Comparison of ENCODE assay signal across 27 cellular contexts in genomic region chr9:16028516-16028915, GRCh38.
DNase-seq lines count a peak whose midpoint lies in the region; ATAC-seq, FAIRE-seq and TF ChIP-seq lines count a peak whose summit lies in the region.
"Had no signal": no experiment of that assay in that cellular context is flagged by ENCODE, and none has a peak within 500 bp of the region (broad histone marks: within the 10 kb centered on the region; RNA-seq: fewer than 3 reads in every experiment).

No MANE protein-coding gene starts in this region.

- H3K4me1 ChIP-seq in PC-3 (ENCODE audit: insufficient read depth, low read length): peaks cover 46% of the 10 kb centered on the region
- H3K4me1 ChIP-seq in trophoblast cell (ENCODE audit: control insufficient read depth in 1 of 2, insufficient read depth in 2 of 2, low read length in 2 of 2): no peaks in the 10 kb centered on the region
- no peaks in the 10 kb centered on the region for H3K4me1 ChIP-seq in small intestine (ENCODE audit: control insufficient read depth in 2 of 2, insufficient read depth in 1 of 2, low read depth in 1 of 2, low read length in 1 of 2)
- H3K4me1 ChIP-seq: HAP-1, upper lobe of left lung had no signal

- H2AK5ac ChIP-seq in trophoblast cell (ENCODE audit: low read length): no peak overlapping the region

- TF ChIP-seq CTCF in PC-3 (conservative IDR thresholded peaks at IDR 0.05; ENCODE audit: low read depth, low read length): no peak
- peak; percentile 25 for TF ChIP-seq CTCF in choroid plexus epithelial cell (conservative IDR thresholded peaks at IDR 0.05; ENCODE audit: low read depth, low read length)

- no peak for FAIRE-seq in small intestine (lab: Jason Lieb, UNC)
- FAIRE-seq: GM12878, keratinocyte had no signal

- H3K4ac ChIP-seq in trophoblast cell (ENCODE audit: low read depth, low read length): no peak overlapping the region

- H2BK5ac ChIP-seq in trophoblast cell (ENCODE audit: low read depth, low read length, poor library complexity): no peak overlapping the region

- no peak overlapping the region for H2BK120ac ChIP-seq in trophoblast cell (ENCODE audit: insufficient read depth, low read length, poor library complexity)

- POLR2A ChIA-PET in PC-3 (lab: Charles Lee; ENCODE audit: unreplicated experiment): no interaction called here

- H2AFZ ChIP-seq in PC-3 (ENCODE audit: low read length): no peak overlapping the region; the same call in 1 of the 2 replicates
- no peak overlapping the region for H2AFZ ChIP-seq in trophoblast cell (ENCODE audit: insufficient read depth, low read length, poor library complexity)

- no peaks in the 10 kb centered on the region for H4K20me1 ChIP-seq in PC-3 (ENCODE audit: low read length)

- no peak overlapping the region for H4K12ac ChIP-seq in trophoblast cell (ENCODE audit: low read depth, low read length)

- H3K14ac ChIP-seq in trophoblast cell (ENCODE audit: low read length): no peak overlapping the region

- H3K4me2 ChIP-seq in PC-3 (ENCODE audit: low read length) (no peak overlapping the region), trophoblast cell (ENCODE audit: low read length) (no peak overlapping the region)

- intact Hi-C loops in PC-3 (cut with micrococcal nuclease): no loop called here

- no peak overlapping the region for H3K9ac ChIP-seq in PC-3 (ENCODE audit: low read length)
- no peak overlapping the region for H3K9ac ChIP-seq in trophoblast cell (ENCODE audit: low read length)

- no peaks in the 10 kb centered on the region for H3F3A ChIP-seq in PC-3 (ENCODE audit: low read length, unreplicated experiment)

- no peak overlapping the region for H2BK12ac ChIP-seq in trophoblast cell (ENCODE audit: low read length)

- WGBS in trophoblast cell (ENCODE audit: extremely low coverage, insufficient coverage, insufficient read length): no CpG with 5 or more reads among the region's 2 CpGs
- WGBS in small intestine, 3 donors: 53 to 63% (median 60%) methylated on average over 2 of the region's 2 CpGs

- H4K91ac ChIP-seq in trophoblast cell (ENCODE audit: low read depth, low read length): no peak overlapping the region

- H3K36me3 ChIP-seq in PC-3 (ENCODE audit: low read depth, low read length) (no peaks in the 10 kb centered on the region), trophoblast cell (ENCODE audit: control insufficient read depth in 1 of 2, insufficient read depth in 2 of 2, low read length in 2 of 2) (no peaks in the 10 kb centered on the region), small intestine (ENCODE audit: control insufficient read depth in 2 of 2, insufficient read depth in 2 of 2, low read length in 2 of 2) (no peaks in the 10 kb centered on the region)
- H3K36me3 ChIP-seq: HAP-1, upper lobe of left lung, WERI-Rb-1 had no signal

- H3K27me3 ChIP-seq in PC-3 (ENCODE audit: low read length) (no peaks in the 10 kb centered on the region), trophoblast cell (ENCODE audit: insufficient read depth, low read length) (no peaks in the 10 kb centered on the region), small intestine (ENCODE audit: control insufficient read depth in 2 of 2, insufficient read depth in 2 of 2, low read length in 2 of 2) (peaks cover 0 to 1% of the 10 kb centered on the region in 2 donors)
- H3K27me3 ChIP-seq: foreskin keratinocyte, upper lobe of left lung had no signal

- H3K27ac ChIP-seq in PC-3 (ENCODE audit: low read length): peak overlapping the region; percentile 96
- H3K27ac ChIP-seq in trophoblast cell (ENCODE audit: low read depth, low read length): no peak overlapping the region
- H3K27ac ChIP-seq in small intestine (ENCODE audit: low read depth in 1 of 2, low read length in 1 of 2): no peak overlapping the region
- H3K27ac ChIP-seq: foreskin keratinocyte, HL-60, skin epidermis, upper lobe of left lung, WERI-Rb-1 had no signal

- no peak for ATAC-seq in PC-3
- no peak for ATAC-seq in HG03520 (IDR thresholded peaks at IDR 0.05; ENCODE audit: unreplicated experiment)
- ATAC-seq: foreskin keratinocyte; GM12878; natural killer cell treated with Interleukin-12 subunit alpha and Interleukin-12 subunit beta and Interleukin-15 and Interleukin-18, amount 100 ng/mL, for 72 hours had no signal

- CTCF ChIA-PET in PC-3 (lab: Charles Lee): no interaction called here

- no peaks in the 10 kb centered on the region for H3K9me3 ChIP-seq in PC-3 (ENCODE audit: low read length)
- H3K9me3 ChIP-seq in trophoblast cell (ENCODE audit: insufficient read depth, low read depth, low read length): no peaks in the 10 kb centered on the region
- no peaks in the 10 kb centered on the region for H3K9me3 ChIP-seq in small intestine (ENCODE audit: control insufficient read depth, low read depth)
- H3K9me3 ChIP-seq: HAP-1, upper lobe of left lung had no signal

- H3K9me2 ChIP-seq in PC-3 (replicated peaks; ENCODE audit: low read length): no peaks in the 10 kb centered on the region

- H4K8ac ChIP-seq in trophoblast cell (ENCODE audit: low read depth, low read length): no peak overlapping the region

- no peak overlapping the region for H3K18ac ChIP-seq in trophoblast cell (ENCODE audit: low read length)

- DNase-seq in ELR (ENCODE audit: low read depth) (peak; percentile 41), PC-3 (no peak), choroid plexus epithelial cell (ENCODE audit: low read depth) (peak; percentile 55), trophoblast cell (peak; percentile 87 to 90), NCI-H2171 treated with DMSO at 0.1 percent for 48 hours (lab: John Stamatoyannopoulos, UW) (no peak), small intestine (no peak)
- DNase-seq: activated CD4-positive, alpha-beta T cell treated with anti-CD3 and anti-CD28 coated beads, Interleukin-2, amount 50 U/mL, for 4 hours; activated naive CD4-positive, alpha-beta T cell; aorta; endodermal cell; foreskin keratinocyte; GF-D8; hypothalamus; NCI-H1048; NCI-H2029; NCI-H446 treated with DMSO at 0.1 percent for 48 hours; Right ventricle myocardium superior; stimulated activated CD4-positive, alpha-beta T cell treated with anti-CD3 and anti-CD28 coated beads, Interleukin-2, amount 100 ng/mL, for 48 hours; upper lobe of left lung; WERI-Rb-1 had no signal

- no TSS peak for BruUV-seq in PC-3 (replicated peaks; lab: Mats Ljungman, UMichigan)

- no peaks in the 10 kb centered on the region for H3K79me2 ChIP-seq in PC-3 (ENCODE audit: low read length)
- H3K79me2 ChIP-seq in trophoblast cell (ENCODE audit: control insufficient read depth, insufficient read depth, low read length, poor library complexity): no peaks in the 10 kb centered on the region

- H3K23ac ChIP-seq in trophoblast cell (ENCODE audit: low read length): no peak overlapping the region

- H3K4me3 ChIP-seq in PC-3 (ENCODE audit: low read length) (no peak overlapping the region), choroid plexus epithelial cell (ENCODE audit: low read depth, low read length) (no peak overlapping the region), trophoblast cell (ENCODE audit: low read depth, low read length) (no peak overlapping the region), small intestine (ENCODE audit: low read depth in 1 of 2, low read length in 2 of 2) (no peak overlapping the region)
- H3K4me3 ChIP-seq: GM12878, HAP-1, skin epidermis, upper lobe of left lung had no signal

- no peaks in the 10 kb centered on the region for H3K79me1 ChIP-seq in trophoblast cell (ENCODE audit: low read length)

Comparison
In these comparisons a context has a peak if more than half of its experiments do, and no peak if none do; other contexts are left out.
1. DNase-seq: peak in ELR (single experiment), choroid plexus epithelial cell (single experiment) and trophoblast cell (2 of 2); none in PC-3 (single experiment), NCI-H2171 treated with DMSO at 0.1 percent for 48 hours (single experiment) and small intestine (single experiment).